8 cellular contexts compared by ENCODE assay signal in the genomic region with DNA sequence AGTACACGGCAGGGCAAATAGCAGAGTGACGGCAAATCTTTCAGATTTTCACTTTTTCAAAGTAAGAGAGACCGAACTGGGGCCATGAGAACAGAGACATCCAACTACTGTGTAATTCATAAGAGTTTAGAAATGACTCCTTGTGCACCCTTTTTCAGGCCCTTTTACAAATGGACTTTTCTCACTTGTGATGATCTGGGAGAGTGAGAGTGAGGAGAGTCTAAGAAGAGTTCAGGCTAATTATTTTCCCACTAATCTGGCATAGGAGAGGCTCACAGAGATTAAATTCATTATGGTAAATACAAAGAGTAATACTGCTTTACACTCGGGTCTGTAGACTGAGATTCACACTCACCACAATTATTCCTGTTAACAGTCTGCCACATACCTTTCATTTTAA. TPM values are rescaled to one million over a fixed set of nuclear protein-coding genes. Genes with fewer than 3 reads are reported as not detected.
DNase-seq lines count a peak whose midpoint lies in the region; ATAC-seq and TF ChIP-seq lines count a peak whose summit lies in the region.

No MANE protein-coding gene starts in this region.

- H3K4me1 Mint-ChIP-seq in T-helper 17 cell = peaks cover 26% of the 10 kb centered on the region

- H3K36me3 Mint-ChIP-seq in T-helper 17 cell (ENCODE audit: low read depth) = peaks cover 4% of the 10 kb centered on the region

- H3K4me3 ChIP-seq in gastroesophageal sphincter = peak overlapping the region in 1 of 2 donors; percentile 67
- peak overlapping the region in 4 of 8 donors; percentile 61 to 97 (median 82) for H3K4me3 ChIP-seq in spleen
- no peak overlapping the region for H3K4me3 ChIP-seq in brain microvascular endothelial cell (ENCODE audit: low read depth, low read length)

- peak overlapping the region; percentile 92 for H3K27ac Mint-ChIP-seq in T-helper 17 cell

- no peak for TF ChIP-seq EP300 in gastroesophageal sphincter (IDR thresholded peaks at IDR 0.05)

- peaks cover 8 to 42% (median 12%) of the 10 kb centered on the region in 3 donors for H3K4me1 ChIP-seq in gastroesophageal sphincter
- peaks cover 12 to 43% (median 32%) of the 10 kb centered on the region in 6 donors for H3K4me1 ChIP-seq in spleen

- in situ Hi-C loops in brain microvascular endothelial cell (cut with HindIII; ENCODE audit: low pct_ligation_motif_present, low sequenced_read_pairs) = no loop called here

- peak overlapping the region; percentile 24 to 90 (median 88) for H3K27ac ChIP-seq in gastroesophageal sphincter
- peak overlapping the region in 7 of 8 donors; percentile 88 to 96 (median 92) for H3K27ac ChIP-seq in spleen
- H3K27ac ChIP-seq in brain microvascular endothelial cell = no peak overlapping the region

- TF ChIP-seq POLR2A in gastroesophageal sphincter (IDR thresholded peaks at IDR 0.05) (no peak), spleen (IDR thresholded peaks at IDR 0.05) (no peak)

- 78 to 84% methylated on average over 3 to 4 of the region's 4 CpGs for WGBS in gastroesophageal sphincter (ENCODE audit: low coverage in 1 of 2), 2 donors
- WGBS in spleen, 5 donors = 78 to 82% (median 80%) methylated on average over 4 of the region's 4 CpGs

- H3K27me3 Mint-ChIP-seq in T-helper 17 cell = peaks cover 5% of the 10 kb centered on the region

- peak overlapping the region; percentile 91 for H3K4me3 Mint-ChIP-seq in T-helper 17 cell

- no peaks in the 10 kb centered on the region for H3K9me3 ChIP-seq in T-helper 17 cell (ENCODE audit: control insufficient read depth, low read length, poor library complexity, severe bottlenecking)
- H3K9me3 ChIP-seq in gastroesophageal sphincter = no peaks in the 10 kb centered on the region
- H3K9me3 ChIP-seq in spleen = no peaks in the 10 kb centered on the region

- intact Hi-C loops in spleen (cut with DNase I; ENCODE audit: low total_unique reads) = no loop called here

- no peak for ATAC-seq in T-helper 17 cell
- no peak for ATAC-seq in gastroesophageal sphincter
- no peak for ATAC-seq in GM18907 (IDR thresholded peaks at IDR 0.05; ENCODE audit: unreplicated experiment)
- ATAC-seq in HG03159 (IDR thresholded peaks at IDR 0.05; ENCODE audit: unreplicated experiment) = no peak

- no peak for TF ChIP-seq CTCF in gastroesophageal sphincter (IDR thresholded peaks at IDR 0.05)
- TF ChIP-seq CTCF in spleen (IDR thresholded peaks at IDR 0.05 in 8 of 11, conservative IDR thresholded peaks at IDR 0.05 in 3 of 11) = no peak
- TF ChIP-seq CTCF in brain microvascular endothelial cell (IDR thresholded peaks at IDR 0.05; ENCODE audit: low read depth, low read length, missing control alignments) = no peak

- H3K36me3 ChIP-seq in gastroesophageal sphincter (peaks cover 0 to 7% of the 10 kb centered on the region in 2 donors), spleen (peaks cover 0 to 20% (median 7%) of the 10 kb centered on the region in 6 donors), brain microvascular endothelial cell (replicated peaks) (peaks cover 17% of the 10 kb centered on the region)

- DNase-seq in DMS53 (lab: John Stamatoyannopoulos, UW) (peak; percentile 30), DMS53 treated with DMSO at 0.1 percent for 48 hours (lab: John Stamatoyannopoulos, UW; ENCODE audit: unreplicated experiment) (no peak), T-helper 17 cell (no peak), spleen (no peak), brain microvascular endothelial cell (no peak)

- no peaks in the 10 kb centered on the region for H3K27me3 ChIP-seq in gastroesophageal sphincter
- H3K27me3 ChIP-seq in spleen (replicated peaks in 1 of 7) = no peaks in the 10 kb centered on the region
- no peaks in the 10 kb centered on the region for H3K27me3 ChIP-seq in brain microvascular endothelial cell (replicated peaks)

RNA-seq across cellular contexts. Expression of a gene that starts 0.9 kb away (rescaled TPM):
- total RNA-seq in T-helper 17 cell (100 to 1,000 TPM in 1 of 2 donors, 10 to 100 TPM in 1; 79.1 to 121 TPM), gastroesophageal sphincter (100 to 1,000 TPM; 132 to 189 (median 166) TPM), spleen (100 to 1,000 TPM in 6 of 7 donors, 10 to 100 TPM in 1; 71.7 to 117 (median 105) TPM)
- 10 to 100 TPM; 76.2 to 91.6 (median 76.4) TPM for polyA plus RNA-seq in spleen

RNA-seq across cellular contexts. Expression of a gene that starts 23.4 kb away (rescaled TPM):
- total RNA-seq in T-helper 17 cell (10 to 100 TPM; 17.9 to 19.5 TPM), gastroesophageal sphincter (10 to 100 TPM in 1 of 4 donors, 1 to 10 TPM in 3; 8.9 to 13.2 (median 9.4) TPM), spleen (10 to 100 TPM in 6 of 7 donors, 1 to 10 TPM in 1; 7.6 to 25.9 (median 16.6) TPM)
- 1 to 10 TPM; 5.8 to 9.9 (median 9.7) TPM for polyA plus RNA-seq in spleen

RNA-seq across cellular contexts. Expression of a gene that starts 23.9 kb away (rescaled TPM):
- under 1 TPM; 0.45 to 0.52 TPM for total RNA-seq in T-helper 17 cell
- total RNA-seq in gastroesophageal sphincter = 1 to 10 TPM in 1 of 4 donors, under 1 TPM in 2, not detected in 1; 0.16 to 1.4 (median 0.54) TPM
- total RNA-seq in spleen = 10 to 100 TPM in 1 of 7 donors, 1 to 10 TPM in 6; 1.7 to 10.4 (median 3.7) TPM
- 1 to 10 TPM in 2 of 3 donors, under 1 TPM in 1; 0.65 to 4.4 (median 2.0) TPM for polyA plus RNA-seq in spleen
